ENCODE assay signal across 17 cellular contexts in genomic region chr5:144958002-144958401, GRCh38.
"Had no signal": no experiment of that assay in that cellular context is flagged by ENCODE, and none has a peak within 500 bp of the region (broad histone marks: within the 10 kb centered on the region; RNA-seq: fewer than 3 reads in every experiment).

No MANE protein-coding gene starts in this region.

- DNase-seq: islet precursor cell; left ventricle myocardium inferior; mesendoderm; naive B cell; natural killer cell; nephron progenitor cell; occipital lobe; right lobe of liver; stimulated activated CD4-positive, alpha-beta T cell treated with anti-CD3 and anti-CD28 coated beads, Interleukin-1b, Interleukin-23, amount 100 ng/mL, for 48 hours; stimulated activated CD4-positive, alpha-beta T cell treated with anti-CD3 and anti-CD28 coated beads, Interleukin-2, amount 100 ng/mL, for 48 hours; stimulated activated CD4-positive, alpha-beta T cell treated with anti-CD3 and anti-CD28 coated beads, Interleukin-4, amount 100 ng/mL, for 4 hours; stimulated activated CD8-positive, alpha-beta memory T cell treated with anti-CD3 and anti-CD28 coated beads, Interleukin-4, amount 100 ng/mL, for 48 hours; stimulated activated naive CD4-positive, alpha-beta T cell treated with Interleukin-2 at 50 U/mL for 16 hours; stimulated activated naive CD8-positive, alpha-beta T cell treated with anti-CD3 and anti-CD28 coated beads, Interleukin-15, amount 100 ng/mL, for 72 hours; substantia nigra; uterus had no signal

- ATAC-seq: natural killer cell; right lobe of liver; stimulated activated memory B cell treated with anti-CD40 and anti-IgM and Interleukin-4, amounts not matched to agents 10 μg/mL and 1 μg/mL and 100 μg/mL, for 72 hours; stimulated activated naive CD8-positive, alpha-beta T cell treated with anti-CD3 and anti-CD28 coated beads, Interleukin-15, amount 100 ng/mL, for 72 hours had no signal
